ENCODE assay signal across 23 cellular contexts in the genomic region with DNA sequence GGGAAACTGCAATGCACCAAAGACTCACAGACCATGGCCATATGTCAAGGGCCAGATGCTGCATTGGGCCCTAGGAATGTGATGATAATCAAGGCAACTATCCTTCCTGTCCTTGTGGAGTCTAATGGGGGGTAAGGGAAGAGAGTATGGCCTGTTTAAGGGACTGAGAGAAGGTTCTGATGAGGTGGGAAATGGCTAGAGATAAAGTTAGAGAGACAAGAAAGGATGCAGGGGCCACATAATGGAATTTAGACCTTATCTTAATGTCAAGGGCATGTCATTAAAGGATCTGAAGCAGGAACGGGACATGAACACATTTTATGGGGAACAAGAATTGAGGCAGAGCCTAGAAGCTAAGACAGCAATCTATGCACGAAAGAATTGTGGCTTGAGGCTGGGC.
"Had no signal": no experiment of that assay in that cellular context is flagged by ENCODE, and none has a peak within 500 bp of the region (broad histone marks: within the 10 kb centered on the region; RNA-seq: fewer than 3 reads in every experiment).

No MANE protein-coding gene starts in this region.

- H3K27ac Mint-ChIP-seq: memory B cell, mesothelial cell of epicardium had no signal

- H3K9me3 ChIP-seq: esophagus squamous epithelium, gastrocnemius medialis, heart right ventricle, left lung, lower lobe of right lung, mucosa of descending colon had no signal

- H3K4me3 ChIP-seq: coronary artery, dorsolateral prefrontal cortex, esophagus squamous epithelium, gastrocnemius medialis, heart right ventricle, left lung, lower lobe of right lung, mucosa of descending colon had no signal

- H3K36me3 ChIP-seq: esophagus squamous epithelium, gastrocnemius medialis, heart right ventricle, left lung, lower lobe of right lung had no signal

- H3K36me3 Mint-ChIP-seq: memory B cell; mesothelial cell of epicardium; naive B cell; naive thymus-derived CD8-positive, alpha-beta T cell had no signal

- H3K4me1 ChIP-seq: gastrocnemius medialis, heart right ventricle, left lung, lower lobe of right lung had no signal

- H3K4me3 Mint-ChIP-seq: memory B cell; mesothelial cell of epicardium; naive B cell; naive thymus-derived CD8-positive, alpha-beta T cell had no signal

- H3K27me3 ChIP-seq: dorsolateral prefrontal cortex, esophagus squamous epithelium, gastrocnemius medialis, left lung had no signal

- ATAC-seq: esophagus mucosa; gastrocnemius medialis; heart right ventricle; left cardiac atrium; left lung; left ventricle myocardium superior; lower lobe of right lung; mucosa of descending colon; naive thymus-derived CD8-positive, alpha-beta T cell had no signal

- H3K9me3 Mint-ChIP-seq: memory B cell; mesothelial cell of epicardium; naive thymus-derived CD8-positive, alpha-beta T cell had no signal

- H3K27ac ChIP-seq: coronary artery, dorsolateral prefrontal cortex, gastrocnemius medialis, heart right ventricle, left lung, lower lobe of right lung had no signal

- H3K4me1 Mint-ChIP-seq: memory B cell; naive B cell; naive thymus-derived CD8-positive, alpha-beta T cell had no signal

- DNase-seq: dermis blood vessel endothelial cell; dorsolateral prefrontal cortex; effector CD4-positive, alpha-beta T cell; effector memory CD4-positive, alpha-beta T cell; esophagus squamous epithelium; foreskin fibroblast; foreskin melanocyte; gastrocnemius medialis; glutamatergic neuron; head of caudate nucleus; heart right ventricle; hippocampal formation; left cardiac atrium; left lung; left ventricle myocardium superior; lower lobe of right lung; mucosa of descending colon; naive B cell; naive thymus-derived CD8-positive, alpha-beta T cell had no signal
